13 cellular contexts compared by ENCODE assay signal in genomic region chr12:8953773-8954402, GRCh38. TPM values are rescaled to one million over a fixed set of nuclear protein-coding genes. Genes with fewer than 3 reads are reported as not detected.
DNase-seq lines count a peak whose midpoint lies in the region; ATAC-seq lines count a peak whose summit lies in the region.
"Had no signal": no experiment of that assay in that cellular context is flagged by ENCODE, and none has a peak within 500 bp of the region (broad histone marks: within the 10 kb centered on the region; RNA-seq: fewer than 3 reads in every experiment).

No MANE protein-coding gene starts in this region.

- CTCF ChIA-PET in activated CD4-positive, alpha-beta memory T cell treated with anti-CD3 and anti-CD28 coated beads for 36 hours (lab: Charles Lee) = interaction anchor here (0.6 to 5.3 kb wide), 6 partner anchors 32 to 399 kb away, joined by 3 to 135 read pairs (median 4); no protein-coding TSS in a partner anchor

- peaks cover 6% of the 10 kb centered on the region for H3K36me3 Mint-ChIP-seq in activated CD4-positive, alpha-beta memory T cell treated with anti-CD3 and anti-CD28 coated beads for 36 hours

- H3K27me3 Mint-ChIP-seq in activated CD4-positive, alpha-beta memory T cell treated with anti-CD3 and anti-CD28 coated beads for 36 hours = no peaks in the 10 kb centered on the region
- H3K27me3 Mint-ChIP-seq: IgD-negative memory B cell had no signal

- intact Hi-C loops in activated CD4-positive, alpha-beta memory T cell treated with anti-CD3 and anti-CD28 coated beads for 36 hours (cut with micrococcal nuclease) = loop anchor here (1.0 to 5.0 kb wide), 4 partner anchors 33 to 462 kb away; no protein-coding TSS in a partner anchor

- H3K9me3 Mint-ChIP-seq in activated CD4-positive, alpha-beta memory T cell treated with anti-CD3 and anti-CD28 coated beads for 36 hours = peaks cover 11% of the 10 kb centered on the region

- peak overlapping the region; percentile 79 for H3K27ac Mint-ChIP-seq in activated CD4-positive, alpha-beta memory T cell treated with anti-CD3 and anti-CD28 coated beads for 36 hours

- DNase-seq in T-helper 1 cell (peak; percentile 32 to 52 (median 45)), ecto neural progenitor cell (ENCODE audit: low spot score) (no peak), nucleus accumbens (lab: John Stamatoyannopoulos, UW) (no peak), NCI-H345 (lab: John Stamatoyannopoulos, UW) (no peak)
- DNase-seq in activated CD4-positive, alpha-beta memory T cell treated with anti-CD3 and anti-CD28 coated beads for 36 hours = peak; percentile 62
- DNase-seq in activated naive CD4-positive, alpha-beta T cell treated with anti-CD3 and anti-CD28 coated beads, Interleukin-2, amount 50 U/mL, for 16 hours = peak; percentile 23
- peak; percentile 62 for DNase-seq in stimulated activated CD4-positive, alpha-beta T cell treated with anti-CD3 and anti-CD28 coated beads, Interleukin-4, amount 100 ng/mL, for 24 hours
- DNase-seq: head of caudate nucleus, NCI-H1105 treated with DMSO at 0.1 percent for 48 hours, PC-9, psoas muscle had no signal

- POLR2A ChIA-PET in activated CD4-positive, alpha-beta memory T cell treated with anti-CD3 and anti-CD28 coated beads for 36 hours (lab: Charles Lee) = interaction anchor here (1.0 kb wide), 1 partner anchor 82 kb away, joined by 3 read pairs; no protein-coding TSS in a partner anchor

- H3K4me3 Mint-ChIP-seq in activated CD4-positive, alpha-beta memory T cell treated with anti-CD3 and anti-CD28 coated beads for 36 hours = peak overlapping the region; percentile 58

- ATAC-seq in HG03135 (IDR thresholded peaks at IDR 0.05; ENCODE audit: unreplicated experiment) = no peak
- ATAC-seq: psoas muscle had no signal

- peaks cover 60% of the 10 kb centered on the region for H3K4me1 Mint-ChIP-seq in activated CD4-positive, alpha-beta memory T cell treated with anti-CD3 and anti-CD28 coated beads for 36 hours (ENCODE audit: low read depth)

RNA-seq across cellular contexts. Expression of gene M6PR, which starts 4.4 kb away (rescaled TPM):
- 100 to 1,000 TPM; 150 to 164 TPM for total RNA-seq in activated CD4-positive, alpha-beta memory T cell treated with anti-CD3 and anti-CD28 coated beads for 36 hours

RNA-seq across cellular contexts. Expression of gene KLRG1, which starts 35.5 kb away (rescaled TPM):
- 1 to 10 TPM; 4.4 to 5.4 TPM for total RNA-seq in activated CD4-positive, alpha-beta memory T cell treated with anti-CD3 and anti-CD28 coated beads for 36 hours

RNA-seq across cellular contexts. Expression of gene PHC1, which starts 39.6 kb away (rescaled TPM):
- total RNA-seq in activated CD4-positive, alpha-beta memory T cell treated with anti-CD3 and anti-CD28 coated beads for 36 hours = 10 to 100 TPM; 21.6 to 24.0 TPM

Comparison
In these comparisons a context has a peak if more than half of its experiments do, and no peak if none do; other contexts are left out.
1. DNase-seq: peak in T-helper 1 cell (5 of 5), activated CD4-positive, alpha-beta memory T cell treated with anti-CD3 and anti-CD28 coated beads for 36 hours (single experiment), activated naive CD4-positive, alpha-beta T cell treated with anti-CD3 and anti-CD28 coated beads, Interleukin-2, amount 50 U/mL, for 16 hours (single experiment) and stimulated activated CD4-positive, alpha-beta T cell treated with anti-CD3 and anti-CD28 coated beads, Interleukin-4, amount 100 ng/mL, for 24 hours (single experiment); none in ecto neural progenitor cell (single experiment), nucleus accumbens (0 of 56) and NCI-H345 (single experiment).